ENCODE assay signal across 8 cellular contexts in the genomic region with DNA sequence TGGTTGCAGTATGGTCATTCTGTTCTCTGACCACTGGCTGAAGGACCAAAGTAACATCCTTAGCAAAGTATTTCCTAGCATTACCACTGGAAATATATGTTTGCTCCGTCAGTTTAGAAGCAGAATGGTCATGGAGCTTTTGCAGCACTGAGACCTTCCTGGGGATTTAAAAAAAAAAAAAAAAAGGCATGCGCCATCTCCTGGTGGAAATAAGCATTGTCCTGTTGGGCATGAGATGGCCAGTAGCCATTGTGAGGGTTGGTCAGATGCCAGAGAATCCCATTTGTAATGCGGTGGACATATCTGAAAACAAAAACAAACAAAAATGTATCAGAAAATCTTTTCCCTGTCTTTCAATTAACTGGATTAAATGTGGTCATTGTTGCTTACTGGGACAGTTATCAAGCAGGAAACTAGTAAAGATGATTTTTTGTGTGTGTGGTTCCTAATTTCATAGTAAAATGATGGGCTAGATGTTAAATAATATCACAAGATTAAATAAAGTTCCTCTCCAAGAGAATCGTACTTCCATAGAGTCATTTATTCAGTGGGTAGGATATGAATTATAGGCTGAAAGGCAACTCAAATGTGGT.
DNase-seq lines count a peak whose midpoint lies in the region; ATAC-seq and TF ChIP-seq lines count a peak whose summit lies in the region.

No MANE protein-coding gene starts in this region.

- H3K9me3 ChIP-seq in parathyroid adenoma (ENCODE audit: control insufficient read depth, low read length), result no peaks in the 10 kb centered on the region

- no peak overlapping the region for H3K4me2 ChIP-seq in parathyroid adenoma (ENCODE audit: low read length)

- no peak overlapping the region for H3K4me3 Mint-ChIP-seq in activated T-cell treated with anti-CD3 and anti-CD28 coated beads, Interleukin-2, amount 50 U/mL, for 24 hours

- H3K27me3 ChIP-seq in parathyroid adenoma (ENCODE audit: control insufficient read depth, insufficient read depth, low read length), result no peaks in the 10 kb centered on the region

- H3K4me1 ChIP-seq in parathyroid adenoma, result no peaks in the 10 kb centered on the region

- no peaks in the 10 kb centered on the region for H3K9me3 Mint-ChIP-seq in activated T-cell treated with anti-CD3 and anti-CD28 coated beads, Interleukin-2, amount 50 U/mL, for 24 hours

- H3K4me1 Mint-ChIP-seq in activated T-cell treated with anti-CD3 and anti-CD28 coated beads, Interleukin-2, amount 50 U/mL, for 24 hours (ENCODE audit: low read depth), result peaks cover 14% of the 10 kb centered on the region

- TF ChIP-seq CTCF in parathyroid adenoma (IDR thresholded peaks at IDR 0.05), result peak; percentile 62

- no peaks in the 10 kb centered on the region for H3K36me3 ChIP-seq in parathyroid adenoma (ENCODE audit: control insufficient read depth, insufficient read depth, low read length)

- no peaks in the 10 kb centered on the region for H3K36me3 Mint-ChIP-seq in activated T-cell treated with anti-CD3 and anti-CD28 coated beads, Interleukin-2, amount 50 U/mL, for 24 hours (ENCODE audit: low read depth)

- H2AFZ ChIP-seq in parathyroid adenoma, result no peak overlapping the region

- no peak overlapping the region for H3K9ac ChIP-seq in parathyroid adenoma

- no peak overlapping the region for H3K27ac Mint-ChIP-seq in activated T-cell treated with anti-CD3 and anti-CD28 coated beads, Interleukin-2, amount 50 U/mL, for 24 hours

- DNase-seq in DMS53 (lab: John Stamatoyannopoulos, UW), result peak; percentile 64
- peak; percentile 42 for DNase-seq in SK-N-DZ (ENCODE audit: low spot score)
- DNase-seq in fibroblast of peridontal ligament (ENCODE audit: extremely low read depth), result peak; percentile 94
- no peak for DNase-seq in GM19238 (ENCODE audit: insufficient read length, low spot score)
- no peak for DNase-seq in activated T-cell treated with anti-CD3 and anti-CD28 coated beads, Interleukin-2, amount 50 U/mL, for 24 hours

- ATAC-seq in HG02678 (IDR thresholded peaks at IDR 0.05; ENCODE audit: unreplicated experiment) (peak; percentile 49), GM19351 (IDR thresholded peaks at IDR 0.05; ENCODE audit: unreplicated experiment) (no peak)

- no peak overlapping the region for H3K4me3 ChIP-seq in parathyroid adenoma (ENCODE audit: low read depth, low read length)

- H3K79me2 ChIP-seq in parathyroid adenoma, result no peaks in the 10 kb centered on the region

- H3K27me3 Mint-ChIP-seq in activated T-cell treated with anti-CD3 and anti-CD28 coated beads, Interleukin-2, amount 50 U/mL, for 24 hours, result peaks cover 34% of the 10 kb centered on the region

- no peak overlapping the region for H3K27ac ChIP-seq in parathyroid adenoma

Comparison
In these comparisons a context has a peak if more than half of its experiments do, and no peak if none do; other contexts are left out.
1. DNase-seq: peak in DMS53 (single experiment), SK-N-DZ (single experiment) and fibroblast of peridontal ligament (single experiment); none in GM19238 (single experiment) and activated T-cell treated with anti-CD3 and anti-CD28 coated beads, Interleukin-2, amount 50 U/mL, for 24 hours (single experiment).